11 cellular contexts compared by ENCODE assay signal in the genomic region with DNA sequence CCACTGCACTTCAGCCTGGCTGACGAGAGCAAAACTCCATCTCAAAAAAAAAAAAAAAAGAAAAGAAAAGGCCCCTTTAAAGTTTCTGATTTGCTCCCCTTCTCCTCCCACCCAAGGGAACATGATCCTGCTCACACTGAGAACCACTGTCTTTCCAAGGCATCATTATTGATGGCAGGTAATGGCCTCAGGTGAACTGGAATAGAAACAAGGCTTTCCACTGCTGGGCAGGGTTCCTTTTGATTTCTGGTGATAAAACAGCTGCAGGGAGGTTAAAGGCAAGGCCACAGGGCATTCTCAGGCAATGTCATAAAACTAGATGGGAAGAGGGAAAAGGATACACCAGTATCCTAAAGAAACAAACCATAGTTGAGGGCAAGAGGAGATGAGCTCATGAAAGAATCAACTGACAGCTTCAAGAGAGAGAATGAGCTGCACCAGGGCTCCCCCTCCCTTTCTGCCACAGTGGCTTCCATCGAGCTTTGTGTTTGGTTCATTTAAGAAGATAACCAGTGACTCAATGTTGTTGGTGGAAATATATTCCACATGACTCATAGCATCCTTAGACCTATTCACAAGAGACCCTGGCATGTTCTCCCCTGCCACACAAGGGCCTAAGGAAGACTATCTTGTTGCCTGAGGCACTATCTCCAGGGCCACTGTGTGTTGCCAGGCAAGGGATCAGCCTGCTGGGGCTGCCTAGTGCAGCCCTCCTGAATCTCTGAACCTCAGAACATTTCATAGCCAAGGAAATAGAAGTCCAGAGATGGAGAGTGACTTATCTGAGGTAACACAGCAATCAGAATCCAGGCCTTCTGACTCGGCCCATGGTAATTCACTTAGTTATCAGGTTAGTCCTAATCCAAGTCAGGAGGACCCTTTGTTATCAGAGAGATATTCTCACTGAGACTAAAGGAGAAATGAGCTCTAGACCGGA.
DNase-seq lines count a peak whose midpoint lies in the region; ATAC-seq and TF ChIP-seq lines count a peak whose summit lies in the region.
"Had no signal": no experiment of that assay in that cellular context is flagged by ENCODE, and none has a peak within 500 bp of the region (broad histone marks: within the 10 kb centered on the region; RNA-seq: fewer than 3 reads in every experiment).

No MANE protein-coding gene starts in this region.

- no peaks in the 10 kb centered on the region for H3K27me3 ChIP-seq in lung (ENCODE audit: control insufficient read depth, insufficient read depth)

- in situ Hi-C loops in ACHN (cut with HindIII; ENCODE audit: low pct_ligation_motif_present, low pct_unique_long_range_greater_than_20kb, low sequenced_read_pairs) = loop anchor here (25.0 kb wide), 1 partner anchor 149 kb away; no protein-coding TSS in a partner anchor

- H3K4me1 ChIP-seq in lung (ENCODE audit: control insufficient read depth in 2 of 2, insufficient read depth in 2 of 2, low read length in 2 of 2) = peaks cover 0 to 3% of the 10 kb centered on the region in 2 donors

- H3K9me3 ChIP-seq in lung (ENCODE audit: control insufficient read depth in 2 of 2, insufficient read depth in 1 of 2, low read length in 1 of 2) = no peaks in the 10 kb centered on the region

- WGBS in lung, 2 donors = 66 to 85% methylated on average over 4 of the region's 4 CpGs

- ATAC-seq in lung (ENCODE audit: insufficient read depth, low FRiP score) = peak; percentile 47
- ATAC-seq in HG03342 (IDR thresholded peaks at IDR 0.05; ENCODE audit: unreplicated experiment) = no peak

- peak; percentile 95 for DNase-seq in ACHN
- peak; percentile 100 for DNase-seq in HT1080 (ENCODE audit: low read depth)
- peak; percentile 97 for DNase-seq in choroid plexus epithelial cell (ENCODE audit: low read depth)
- DNase-seq in lung (ENCODE audit: low spot score) = no peak
- no peak for DNase-seq in SKM-1 (lab: John Stamatoyannopoulos, UW; ENCODE audit: unreplicated experiment)
- DNase-seq in epidermal melanocyte (ENCODE audit: insufficient read length, low spot score) = no peak
- no peak for DNase-seq in activated gamma-delta T cell treated with Interleukin-2 at 50 U/mL for 16 hours
- DNase-seq: T-helper 1 cell had no signal

- H3K36me3 ChIP-seq in lung (ENCODE audit: control insufficient read depth in 2 of 2, insufficient read depth in 2 of 2, low read length in 2 of 2) = no peaks in the 10 kb centered on the region

- no peak overlapping the region for H3K4me3 ChIP-seq in choroid plexus epithelial cell (ENCODE audit: low read depth, low read length)
- H3K4me3 ChIP-seq in lung = no peak overlapping the region
- H3K4me3 ChIP-seq: skin epidermis had no signal

- peak overlapping the region in 1 of 2 donors; percentile 89 for H3K27ac ChIP-seq in lung (ENCODE audit: low read depth in 1 of 2, low read length in 1 of 2)
- H3K27ac ChIP-seq: HL-60 had no signal

- TF ChIP-seq CTCF in choroid plexus epithelial cell (conservative IDR thresholded peaks at IDR 0.05; ENCODE audit: low read depth, low read length) (no peak), lung (IDR thresholded peaks at IDR 0.05; ENCODE audit: control extremely low read depth, extremely low read depth) (no peak)

Comparison
In these comparisons a context has a peak if more than half of its experiments do, and no peak if none do; other contexts are left out.
1. DNase-seq: peak in ACHN (single experiment), HT1080 (single experiment) and choroid plexus epithelial cell (single experiment); none in lung (single experiment), SKM-1 (single experiment), epidermal melanocyte (single experiment) and activated gamma-delta T cell treated with Interleukin-2 at 50 U/mL for 16 hours (single experiment).